In genomic region chr19:1503089-1503924, GRCh38 we compare ENCODE assay signal across 8 cellular contexts. TPM values are rescaled to one million over a fixed set of nuclear protein-coding genes. Genes with fewer than 3 reads are reported as not detected.
DNase-seq lines count a peak whose midpoint lies in the region; ATAC-seq and TF ChIP-seq lines count a peak whose summit lies in the region.

No MANE protein-coding gene starts in this region.

- H3K9me3 Mint-ChIP-seq in activated T-cell treated with anti-CD3 and anti-CD28 coated beads, Interleukin-2, amount 50 U/mL, for 4 hours: no peaks in the 10 kb centered on the region
- no peaks in the 10 kb centered on the region for H3K9me3 Mint-ChIP-seq in progenitor cell of endocrine pancreas (ENCODE audit: low read depth)

- TF ChIP-seq CTCF in GM10248 (IDR thresholded peaks at IDR 0.05; ENCODE audit: control extremely low read depth, extremely low read depth, low read depth, missing control alignments) (peak; percentile 71), foreskin fibroblast (IDR thresholded peaks at IDR 0.05; ENCODE audit: low read depth, low read length) (peak; percentile 75), progenitor cell of endocrine pancreas (IDR thresholded peaks at IDR 0.05; ENCODE audit: unreplicated experiment) (peak; percentile 76)

- POLR2A ChIA-PET in GM10248 (lab: Yijun Ruan, JAX): no interaction called here

- no peaks in the 10 kb centered on the region for H3K36me3 Mint-ChIP-seq in activated T-cell treated with anti-CD3 and anti-CD28 coated beads, Interleukin-2, amount 50 U/mL, for 4 hours (ENCODE audit: insufficient read depth)
- peaks cover 2% of the 10 kb centered on the region for H3K36me3 Mint-ChIP-seq in progenitor cell of endocrine pancreas (ENCODE audit: insufficient read depth)

- ATAC-seq in activated T-cell treated with anti-CD3 and anti-CD28 coated beads, Interleukin-2, amount 50 U/mL, for 4 hours: peak; percentile 38 to 47
- no peak for ATAC-seq in HG03442 (IDR thresholded peaks at IDR 0.05; ENCODE audit: unreplicated experiment)
- ATAC-seq in HG02610 (IDR thresholded peaks at IDR 0.05; ENCODE audit: unreplicated experiment): no peak

- DNase-seq in GM10248 (ENCODE audit: extremely low spot score) (peak; percentile 80), NOMO-1 treated with dmso at 0.1 percent for 144 hours (lab: John Stamatoyannopoulos, UW; ENCODE audit: unreplicated experiment) (peak; percentile 16), foreskin fibroblast (peak; percentile 42 to 79), progenitor cell of endocrine pancreas (ENCODE audit: low spot score, unreplicated experiment) (no peak), NCI-H187 (lab: John Stamatoyannopoulos, UW) (no peak)
- DNase-seq in activated T-cell treated with anti-CD3 and anti-CD28 coated beads, Interleukin-2, amount 50 U/mL, for 4 hours: peak; percentile 61

- peaks cover 8% of the 10 kb centered on the region for H3K4me1 Mint-ChIP-seq in activated T-cell treated with anti-CD3 and anti-CD28 coated beads, Interleukin-2, amount 50 U/mL, for 4 hours (ENCODE audit: low read depth)
- H3K4me1 Mint-ChIP-seq in progenitor cell of endocrine pancreas (ENCODE audit: low read depth): peaks cover 4% of the 10 kb centered on the region

- H3K27me3 Mint-ChIP-seq in activated T-cell treated with anti-CD3 and anti-CD28 coated beads, Interleukin-2, amount 50 U/mL, for 4 hours (ENCODE audit: low read depth): peaks cover 3% of the 10 kb centered on the region
- H3K27me3 Mint-ChIP-seq in progenitor cell of endocrine pancreas: peaks cover 24% of the 10 kb centered on the region

- no peak overlapping the region for H3K27ac Mint-ChIP-seq in progenitor cell of endocrine pancreas

- H3K4me3 ChIP-seq in foreskin fibroblast (ENCODE audit: low read depth in 1 of 2, low read length in 2 of 2): peak overlapping the region; percentile 22 to 24

- CTCF ChIA-PET in GM10248 (lab: Yijun Ruan, JAX): interaction anchor here (0.8 to 1.1 kb wide), 4 partner anchors 11 to 43 kb away, joined by 3 to 4 read pairs (median 3); partner anchors contain the start of gene REEP6

- no peak overlapping the region for H3K4me3 Mint-ChIP-seq in activated T-cell treated with anti-CD3 and anti-CD28 coated beads, Interleukin-2, amount 50 U/mL, for 4 hours
- no peak overlapping the region for H3K4me3 Mint-ChIP-seq in progenitor cell of endocrine pancreas (ENCODE audit: low read depth)

RNA-seq across cellular contexts. Expression of gene ADAMTSL5, which starts 9.5 kb away (rescaled TPM):
- total RNA-seq in activated T-cell treated with anti-CD3 and anti-CD28 coated beads, Interleukin-2, amount 50 U/mL, for 4 hours: 1 to 10 TPM; 5.8 to 9.7 (median 6.8) TPM
- 2.3 and 4.8 TPM in 2 replicates for total RNA-seq in progenitor cell of endocrine pancreas

RNA-seq across cellular contexts. Expression of gene REEP6, which starts 12.3 kb away (rescaled TPM):
- total RNA-seq in activated T-cell treated with anti-CD3 and anti-CD28 coated beads, Interleukin-2, amount 50 U/mL, for 4 hours: 1 to 10 TPM; 1.8 to 3.4 (median 1.9) TPM
- 16.0 and 16.6 TPM in 2 replicates for total RNA-seq in progenitor cell of endocrine pancreas

RNA-seq across cellular contexts. Expression of gene PCSK4, which starts 13.2 kb away (rescaled TPM):
- under 1 TPM; 0.46 to 0.50 (median 0.49) TPM for total RNA-seq in activated T-cell treated with anti-CD3 and anti-CD28 coated beads, Interleukin-2, amount 50 U/mL, for 4 hours
- 32.9 and 37.7 TPM in 2 replicates for total RNA-seq in progenitor cell of endocrine pancreas

RNA-seq across cellular contexts. Expression of gene PLK5, which starts 20.6 kb away (rescaled TPM):
- not detected for total RNA-seq in activated T-cell treated with anti-CD3 and anti-CD28 coated beads, Interleukin-2, amount 50 U/mL, for 4 hours
- 0.26 and 0.38 TPM in 2 replicates for total RNA-seq in progenitor cell of endocrine pancreas

RNA-seq across cellular contexts. Expression of gene C19orf25, which starts 24.3 kb away (rescaled TPM):
- 10 to 100 TPM; 31.0 to 32.1 (median 32.0) TPM for total RNA-seq in activated T-cell treated with anti-CD3 and anti-CD28 coated beads, Interleukin-2, amount 50 U/mL, for 4 hours
- total RNA-seq in progenitor cell of endocrine pancreas: 31.3 and 36.0 TPM in 2 replicates

Comparison
In these comparisons a context has a peak if more than half of its experiments do, and no peak if none do; other contexts are left out.
1. DNase-seq: peak in GM10248 (single experiment), NOMO-1 treated with dmso at 0.1 percent for 144 hours (single experiment), activated T-cell treated with anti-CD3 and anti-CD28 coated beads, Interleukin-2, amount 50 U/mL, for 4 hours (single experiment) and foreskin fibroblast (2 of 2); none in progenitor cell of endocrine pancreas (single experiment) and NCI-H187 (0 of 2).
2. ATAC-seq: peak in activated T-cell treated with anti-CD3 and anti-CD28 coated beads, Interleukin-2, amount 50 U/mL, for 4 hours (2 of 2); none in HG03442 (single experiment) and HG02610 (single experiment).
3. RNA of gene PCSK4, which starts 13.2 kb away (total RNA-seq): 32.9 to 37.7 TPM in progenitor cell of endocrine pancreas; 0.46 to 0.50 TPM in activated T-cell treated with anti-CD3 and anti-CD28 coated beads, Interleukin-2, amount 50 U/mL, for 4 hours; every median in the first group is over 10 times any median in the second.
4. Peak in every context shown above with its lines, with median percentiles within 50 percentile points of each other: CTCF ChIP-seq.